Comparison of ENCODE assay signal across 22 cellular contexts in genomic region chr3:25097023-25097422, GRCh38.
"Had no signal": no experiment of that assay in that cellular context is flagged by ENCODE, and none has a peak within 500 bp of the region (broad histone marks: within the 10 kb centered on the region; RNA-seq: fewer than 3 reads in every experiment).

No MANE protein-coding gene starts in this region.

- ATAC-seq: activated CD8-positive, alpha-beta T cell treated with anti-CD3 and anti-CD28 coated beads for 36 hours; activated T-helper 17 cell treated with anti-CD3 and anti-CD28 coated beads, Interleukin-2, amount 50 U/mL, for 72 hours; gastrocnemius medialis; left colon; natural killer cell; pancreas; stimulated activated memory B cell treated with anti-CD40 and anti-IgM and Interleukin-4, amounts not matched to agents 10 μg/mL and 1 μg/mL and 100 μg/mL, for 72 hours had no signal

- H3K4me3 ChIP-seq: breast epithelium, gastrocnemius medialis, lung, pancreas, spleen, thoracic aorta, upper lobe of left lung had no signal

- FAIRE-seq: pancreas had no signal

- H3K4me1 ChIP-seq: breast epithelium, pancreas, spleen, upper lobe of left lung had no signal

- H3K36me3 ChIP-seq: breast epithelium, gastrocnemius medialis, neutrophil, pancreas, spleen, thoracic aorta, upper lobe of left lung had no signal

- H3K27ac ChIP-seq: breast epithelium, gastrocnemius medialis, neutrophil, pancreas, spleen, thoracic aorta, upper lobe of left lung had no signal

- DNase-seq: activated CD4-positive, alpha-beta T cell treated with anti-CD3 and anti-CD28 coated beads, Interleukin-2, amount 10 ng/mL, durations not matched to agents 24 days and 14 days; activated CD8-positive, alpha-beta T cell treated with anti-CD3 and anti-CD28 coated beads for 36 hours; activated naive CD4-positive, alpha-beta T cell treated with Interleukin-2 at 50 U/mL for 16 hours; activated naive CD8-positive, alpha-beta T cell treated with anti-CD3 and anti-CD28 coated beads, Interleukin-2, amount 10 ng/mL, durations not matched to agents 7 days and 5 days; activated T-cell treated with anti-CD3 and anti-CD28 coated beads, Interleukin-2, amount 50 U/mL, for 1 hour; amygdala; cerebellar nuclear complex; effector CD4-positive, alpha-beta T cell; gastrocnemius medialis; immature natural killer cell; left colon; natural killer cell; pancreas; spleen; stimulated activated CD4-positive, alpha-beta T cell treated with anti-CD3 and anti-CD28 coated beads, Interleukin-4, amount 100 ng/mL, for 4 hours; upper lobe of left lung had no signal

- H3K27me3 ChIP-seq: breast epithelium, gastrocnemius medialis, neutrophil, spleen, upper lobe of left lung had no signal

- H3K9me3 ChIP-seq: breast epithelium, gastrocnemius medialis, neutrophil, pancreas, spleen, thoracic aorta, upper lobe of left lung had no signal
